ENCODE assay signal across 26 cellular contexts in genomic region chr1:2777428-2778219, GRCh38. TPM values are rescaled to one million over a fixed set of nuclear protein-coding genes. Genes with fewer than 3 reads are reported as not detected.
A peak's percentile ranks its signal among the peaks of the same experiment; 100 is the strongest.
DNase-seq lines count a peak whose midpoint lies in the region; ATAC-seq and TF ChIP-seq lines count a peak whose summit lies in the region.
"Had no signal": no experiment of that assay in that cellular context is flagged by ENCODE, and none has a peak within 500 bp of the region (broad histone marks: within the 10 kb centered on the region; RNA-seq: fewer than 3 reads in every experiment).

No MANE protein-coding gene starts in this region.

- peak overlapping the region; percentile 27; the same call in 1 of the 2 replicates for H3K27ac ChIP-seq in VCaP
- no peak overlapping the region for H3K27ac ChIP-seq in upper lobe of right lung
- H3K27ac ChIP-seq: cardiac muscle cell, colonic mucosa, left ventricle myocardium inferior, WERI-Rb-1 had no signal

- H3K27me3 Mint-ChIP-seq in natural killer cell (ENCODE audit: low read depth in 2 of 2), result peaks cover 11 to 30% of the 10 kb centered on the region in 2 donors

- ATAC-seq in natural killer cell, result no peak
- ATAC-seq in upper lobe of right lung, result peak; percentile 8
- ATAC-seq in mucosa of descending colon, result no peak
- no peak for ATAC-seq in HG02852 (IDR thresholded peaks at IDR 0.05; ENCODE audit: unreplicated experiment)
- ATAC-seq: GM12878, HepG2 had no signal

- no peak overlapping the region for H3K4me3 Mint-ChIP-seq in natural killer cell
- H3K4me3 Mint-ChIP-seq: activated naive CD8-positive, alpha-beta T cell treated with anti-CD3 and anti-CD28 coated beads, Interleukin-2, amount 10 ng/mL, durations not matched to agents 7 days and 5 days; CD8-positive, alpha-beta memory T cell; naive B cell had no signal

- H3K4me1 Mint-ChIP-seq in natural killer cell, result no peaks in the 10 kb centered on the region
- H3K4me1 Mint-ChIP-seq: activated naive CD8-positive, alpha-beta T cell treated with anti-CD3 and anti-CD28 coated beads, Interleukin-2, amount 10 ng/mL, durations not matched to agents 7 days and 5 days; CD8-positive, alpha-beta memory T cell; naive B cell had no signal

- H3K9me3 ChIP-seq in upper lobe of right lung (peaks cover 4% of the 10 kb centered on the region), mucosa of descending colon (peaks cover 7% of the 10 kb centered on the region)
- H3K9me3 ChIP-seq: colonic mucosa had no signal

- H3K4me1 ChIP-seq in upper lobe of right lung, result no peaks in the 10 kb centered on the region
- H3K4me1 ChIP-seq in mucosa of descending colon (ENCODE audit: low read depth), result no peaks in the 10 kb centered on the region
- H3K4me1 ChIP-seq: colonic mucosa, left ventricle myocardium inferior had no signal

- no peaks in the 10 kb centered on the region for H3K27me3 ChIP-seq in upper lobe of right lung
- H3K27me3 ChIP-seq: cardiac muscle cell, colonic mucosa had no signal

- H3K9me3 Mint-ChIP-seq in natural killer cell, result peaks cover 4 to 6% of the 10 kb centered on the region in 2 donors

- H3K27ac Mint-ChIP-seq in natural killer cell, result no peak overlapping the region
- H3K27ac Mint-ChIP-seq: activated naive CD8-positive, alpha-beta T cell treated with anti-CD3 and anti-CD28 coated beads, Interleukin-2, amount 10 ng/mL, durations not matched to agents 7 days and 5 days; activated T-helper 2 cell treated with anti-CD3 and anti-CD28 coated beads, Interferon-gamma antibody, Interleukin-2, Interleukin-4, amounts not matched to agents 10 μg/mL and 5 μg/mL and 100 μg/mL, durations not matched to agents 14 hours and 24 hours and 36 hours; naive B cell had no signal

- no peak for TF ChIP-seq CTCF in VCaP (conservative IDR thresholded peaks at IDR 0.05)
- no peak for TF ChIP-seq CTCF in natural killer cell (IDR thresholded peaks at IDR 0.05)
- no peak for TF ChIP-seq CTCF in upper lobe of right lung (IDR thresholded peaks at IDR 0.05)
- no peak for TF ChIP-seq CTCF in mucosa of descending colon (IDR thresholded peaks at IDR 0.05)

- H3K36me3 ChIP-seq in upper lobe of right lung (no peaks in the 10 kb centered on the region), mucosa of descending colon (ENCODE audit: low read depth) (no peaks in the 10 kb centered on the region)
- H3K36me3 ChIP-seq: cardiac muscle cell, colonic mucosa, left ventricle myocardium inferior, WERI-Rb-1 had no signal

- H3K4me3 ChIP-seq in upper lobe of right lung (no peak overlapping the region), mucosa of descending colon (no peak overlapping the region)
- H3K4me3 ChIP-seq: cardiac muscle cell, colonic mucosa, GM12878, left ventricle myocardium inferior had no signal

- intact Hi-C loops in natural killer cell (cut with micrococcal nuclease) (no loop called here), upper lobe of right lung (cut with DNase I) (no loop called here), mucosa of descending colon (cut with DNase I, micrococcal nuclease) (no loop called here)

- DNase-seq in activated effector memory CD4-positive, alpha-beta T cell treated with anti-CD3 and anti-CD28 coated beads, Interleukin-2, amount 50 U/mL, for 16 hours, result peak; percentile 42
- DNase-seq in activated effector memory CD4-positive, alpha-beta T cell treated with Interleukin-2 at 50 U/mL for 16 hours, result no peak
- peak; percentile 5 for DNase-seq in natural killer cell
- peak; percentile 54 for DNase-seq in upper lobe of right lung
- no peak for DNase-seq in NCI-H146 treated with DMSO at 0.1 percent for 48 hours (lab: John Stamatoyannopoulos, UW; ENCODE audit: unreplicated experiment)
- no peak for DNase-seq in mucosa of descending colon
- DNase-seq: activated CD4-positive, alpha-beta T cell treated with anti-CD3 and anti-CD28 coated beads for 4 hours; activated naive CD8-positive, alpha-beta T cell treated with anti-CD3 and anti-CD28 coated beads, Interleukin-2, amount 10 ng/mL, durations not matched to agents 7 days and 5 days; CD8-positive, alpha-beta memory T cell; colonic mucosa; effector CD8-positive, alpha-beta T cell; HCEC 1CT; left ventricle myocardium inferior; naive B cell; NCI-H2081; NCI-H226; NCI-H748 treated with DMSO at 0.1 percent for 48 hours; stimulated activated naive CD8-positive, alpha-beta T cell treated with anti-CD3 and anti-CD28 coated beads, Interleukin-15, Interleukin-2, amounts not matched to agents 100 U/mL and 50 U/mL, for 24 hours; T1000; WERI-Rb-1 had no signal

- H3K36me3 Mint-ChIP-seq in natural killer cell, result peaks cover 14% of the 10 kb centered on the region
- H3K36me3 Mint-ChIP-seq: activated naive CD8-positive, alpha-beta T cell treated with anti-CD3 and anti-CD28 coated beads, Interleukin-2, amount 10 ng/mL, durations not matched to agents 7 days and 5 days had no signal

RNA-seq across cellular contexts. Expression of gene TTC34, which starts 23.9 kb away (rescaled TPM):
- total RNA-seq in natural killer cell, result 1 to 10 TPM in 2 of 3 donors, under 1 TPM in 1; 0.80 to 1.4 (median 1.2) TPM
- 1.3 TPM for total RNA-seq in upper lobe of right lung
- 1 to 10 TPM in 1 of 3 donors, under 1 TPM in 2; 0.43 to 1.1 (median 0.61) TPM for total RNA-seq in mucosa of descending colon
- total RNA-seq: cardiac muscle cell had no signal

Comparison
In these comparisons a context has a peak if more than half of its experiments do, and no peak if none do; other contexts are left out.
1. DNase-seq: peak in activated effector memory CD4-positive, alpha-beta T cell treated with anti-CD3 and anti-CD28 coated beads, Interleukin-2, amount 50 U/mL, for 16 hours (single experiment), natural killer cell (single experiment) and upper lobe of right lung (single experiment); none in activated effector memory CD4-positive, alpha-beta T cell treated with Interleukin-2 at 50 U/mL for 16 hours (single experiment), NCI-H146 treated with DMSO at 0.1 percent for 48 hours (single experiment) and mucosa of descending colon (0 of 3).